In genomic region chr2:127324635-127325034, GRCh38 we compare ENCODE assay signal across 8 cellular contexts. TPM values are rescaled to one million over a fixed set of nuclear protein-coding genes. Genes with fewer than 3 reads are reported as not detected.
DNase-seq lines count a peak whose midpoint lies in the region; ATAC-seq and TF ChIP-seq lines count a peak whose summit lies in the region.

No MANE protein-coding gene starts in this region.

- H3K9me3 Mint-ChIP-seq in CD14-positive monocyte = peaks cover 0 to 3% (median 0%) of the 10 kb centered on the region in 7 donors
- peaks cover 9% of the 10 kb centered on the region for H3K9me3 Mint-ChIP-seq in activated naive CD4-positive, alpha-beta T cell treated with anti-CD3 and anti-CD28 coated beads for 36 hours

- no peak for TF ChIP-seq EP300 in SK-N-SH (IDR thresholded peaks at IDR 0.05; ENCODE audit: borderline replicate concordance in 1 of 2, low read depth in 1 of 2, low read length in 1 of 2)

- CTCF ChIA-PET in HCT116 (lab: Charles Lee) (interaction anchor here (1.3 to 1.9 kb wide), 3 partner anchors 127 to 155 kb away, joined by 4 to 11 read pairs (median 4); no protein-coding TSS in a partner anchor), SK-N-SH (lab: Yijun Ruan, JAX) (interaction anchor here (0.6 to 9.4 kb wide), 46 partner anchors 9 to 533 kb away, joined by 3 to 121 read pairs (median 5); partner anchors contain the start of genes BIN1, LIMS2 and MAP3K2)
- CTCF ChIA-PET in activated naive CD4-positive, alpha-beta T cell treated with anti-CD3 and anti-CD28 coated beads for 36 hours (lab: Charles Lee) = interaction anchor here (0.5 to 2.5 kb wide), 5 partner anchors 23 to 204 kb away, joined by 3 to 20 read pairs (median 4); no protein-coding TSS in a partner anchor

- DNase-seq in CD14-positive monocyte (ENCODE audit: low spot score) = no peak
- DNase-seq in HCT116 (ENCODE audit: low read depth, low spot score) = no peak
- peak; percentile 50 for DNase-seq in SK-N-SH
- DNase-seq in foreskin fibroblast = peak; percentile 22 to 75
- DNase-seq in spleen = no peak
- DNase-seq in stimulated activated naive CD4-positive, alpha-beta T cell treated with Interleukin-2 at 50 U/mL for 16 hours (lab: John Stamatoyannopoulos, UW) = no peak
- DNase-seq in sciatic nerve (ENCODE audit: low spot score) = no peak
- no peak for DNase-seq in activated naive CD4-positive, alpha-beta T cell treated with anti-CD3 and anti-CD28 coated beads for 36 hours

- H3K36me3 Mint-ChIP-seq in CD14-positive monocyte = peaks cover 72 to 81% of the 10 kb centered on the region in 2 donors
- H3K36me3 Mint-ChIP-seq in activated naive CD4-positive, alpha-beta T cell treated with anti-CD3 and anti-CD28 coated beads for 36 hours (ENCODE audit: low read depth) = peaks cover 34% of the 10 kb centered on the region

- BruUV-seq in HCT116 (replicated peaks; lab: Mats Ljungman, UMichigan) = no TSS peak

- H2AFZ ChIP-seq in HCT116 (ENCODE audit: low read depth, low read length, poor library complexity, severe bottlenecking) (no peak overlapping the region), SK-N-SH (ENCODE audit: low read depth) (no peak overlapping the region)

- H3K4me1 ChIP-seq in HCT116 (ENCODE audit: control insufficient read depth in 1 of 2, insufficient read depth in 2 of 2, low read length in 2 of 2) (no peaks in the 10 kb centered on the region), SK-N-SH (ENCODE audit: control insufficient read depth in 1 of 2, insufficient read depth in 2 of 2, low read depth in 1 of 2, low read length in 1 of 2) (no peaks in the 10 kb centered on the region; a peak in 1 of 4 replicates), spleen (no peaks in the 10 kb centered on the region)

- no peak overlapping the region for H3K27ac ChIP-seq in HCT116 (ENCODE audit: low read depth, low read length)
- no peak overlapping the region for H3K27ac ChIP-seq in SK-N-SH (ENCODE audit: low read depth in 2 of 2, low read length in 1 of 2)
- H3K27ac ChIP-seq in spleen = no peak overlapping the region

- H3K4me2 ChIP-seq in HCT116 (ENCODE audit: low read length) (no peak overlapping the region), SK-N-SH (no peak overlapping the region)

- ATAC-seq in HCT116 (peak; percentile 64), sciatic nerve (no peak)

- H3F3A ChIP-seq in SK-N-SH (replicated peaks; ENCODE audit: insufficient read depth) = peaks cover 14% of the 10 kb centered on the region

- no peak overlapping the region for H3K9ac ChIP-seq in HCT116 (ENCODE audit: low read length)
- H3K9ac ChIP-seq in SK-N-SH = no peak overlapping the region

- TF ChIP-seq CTCF in CD14-positive monocyte (IDR thresholded peaks at IDR 0.05) (peak; percentile 59), HCT116 (IDR thresholded peaks at IDR 0.05 in 2 of 3, conservative IDR thresholded peaks at IDR 0.05 in 1 of 3; ENCODE audit: borderline replicate concordance in 1 of 3, insufficient read depth in 1 of 3, low read depth in 2 of 3, low read length in 2 of 3) (peak; percentile 53 to 70 (median 58); a peak in 5 of 6 replicates), SK-N-SH (IDR thresholded peaks at IDR 0.05) (peak; percentile 81), foreskin fibroblast (IDR thresholded peaks at IDR 0.05; ENCODE audit: low read depth, low read length) (peak; percentile 57), spleen (IDR thresholded peaks at IDR 0.05 in 8 of 11, conservative IDR thresholded peaks at IDR 0.05 in 3 of 11) (peak in 8 of 11 experiments; percentile 32 to 62 (median 46))

- no peak overlapping the region for H3K4me3 ChIP-seq in HCT116 (replicated peaks in 1 of 2; ENCODE audit: low read depth in 1 of 2, low read length in 2 of 2)
- no peak overlapping the region; a peak in 1 of 4 replicates for H3K4me3 ChIP-seq in SK-N-SH (ENCODE audit: low read depth in 2 of 2, low read length in 1 of 2)
- no peak overlapping the region for H3K4me3 ChIP-seq in foreskin fibroblast (ENCODE audit: low read depth in 1 of 2, low read length in 2 of 2)
- H3K4me3 ChIP-seq in spleen = no peak overlapping the region

- H3K36me3 ChIP-seq in HCT116 (ENCODE audit: control insufficient read depth in 1 of 2, insufficient read depth in 2 of 2, low read length in 2 of 2) (peaks cover 6% of the 10 kb centered on the region in 2 experiments; a peak in 1 of 4 replicates), SK-N-SH (replicated peaks in 1 of 2; ENCODE audit: control insufficient read depth in 1 of 2, insufficient read depth in 2 of 2, low read length in 1 of 2) (peaks cover 64 to 75% of the 10 kb centered on the region in 2 experiments), spleen (peaks cover 0 to 100% (median 78%) of the 10 kb centered on the region in 6 donors)

- H3K4me3 Mint-ChIP-seq in CD14-positive monocyte = no peak overlapping the region
- no peak overlapping the region for H3K4me3 Mint-ChIP-seq in activated naive CD4-positive, alpha-beta T cell treated with anti-CD3 and anti-CD28 coated beads for 36 hours

- intact Hi-C loops in CD14-positive monocyte (cut with micrococcal nuclease) = loop anchor here in 1 of 2 donors (10.0 kb wide), 1 partner anchor 160 kb away; no protein-coding TSS in a partner anchor
- intact Hi-C loops in HCT116 (cut with micrococcal nuclease) = loop anchor here (1.0 to 10.0 kb wide), 3 partner anchors 126 to 320 kb away; partner anchors contain the start of gene GPR17
- intact Hi-C loops in spleen (cut with DNase I; ENCODE audit: low total_unique reads) = loop anchor here (10.0 kb wide), 1 partner anchor 150 kb away; no protein-coding TSS in a partner anchor
- intact Hi-C loops in sciatic nerve (cut with DNase I) = loop anchor here (10.0 kb wide), 1 partner anchor 160 kb away; no protein-coding TSS in a partner anchor
- intact Hi-C loops in activated naive CD4-positive, alpha-beta T cell treated with anti-CD3 and anti-CD28 coated beads for 36 hours (cut with micrococcal nuclease) = loop anchor here (1.0 to 10.0 kb wide), 2 partner anchors 155 to 320 kb away; partner anchors contain the start of gene GPR17

- H3K27me3 Mint-ChIP-seq in CD14-positive monocyte (ENCODE audit: low read depth in 3 of 3) = no peaks in the 10 kb centered on the region
- H3K27me3 Mint-ChIP-seq in activated naive CD4-positive, alpha-beta T cell treated with anti-CD3 and anti-CD28 coated beads for 36 hours (ENCODE audit: low read depth) = no peaks in the 10 kb centered on the region

- H3K9me3 ChIP-seq in HCT116 (ENCODE audit: control insufficient read depth in 1 of 2, insufficient read depth in 1 of 2, low read depth in 1 of 2, low read length in 2 of 2) (no peaks in the 10 kb centered on the region), SK-N-SH (no peaks in the 10 kb centered on the region), spleen (peaks cover 0 to 14% (median 10%) of the 10 kb centered on the region in 8 donors)

- no peak overlapping the region for H3K27ac Mint-ChIP-seq in CD14-positive monocyte
- no peak overlapping the region for H3K27ac Mint-ChIP-seq in activated naive CD4-positive, alpha-beta T cell treated with anti-CD3 and anti-CD28 coated beads for 36 hours

- H3K9me2 ChIP-seq in HCT116 (ENCODE audit: insufficient read depth) = no peaks in the 10 kb centered on the region
- H3K9me2 ChIP-seq in SK-N-SH = no peaks in the 10 kb centered on the region

- no peaks in the 10 kb centered on the region for H3K79me2 ChIP-seq in HCT116 (ENCODE audit: insufficient read depth, low read length)
- H3K79me2 ChIP-seq in SK-N-SH (ENCODE audit: insufficient read depth) = peaks cover 13% of the 10 kb centered on the region

- TF ChIP-seq RAD21 in HCT116 (IDR thresholded peaks at IDR 0.05; ENCODE audit: low read depth) (peak; percentile 65), SK-N-SH (IDR thresholded peaks at IDR 0.05; ENCODE audit: low read length) (peak; percentile 78)

- POLR2A ChIA-PET in HCT116 (lab: Charles Lee) (no interaction called here), SK-N-SH (lab: Yijun Ruan, JAX) (no interaction called here)

- no peaks in the 10 kb centered on the region for H3K27me3 ChIP-seq in HCT116 (ENCODE audit: insufficient read depth, low read length)
- no peaks in the 10 kb centered on the region for H3K27me3 ChIP-seq in SK-N-SH (ENCODE audit: insufficient read depth)
- H3K27me3 ChIP-seq in spleen (replicated peaks in 1 of 7) = no peaks in the 10 kb centered on the region

- TF ChIP-seq POLR2A in HCT116 (IDR thresholded peaks at IDR 0.05; ENCODE audit: borderline replicate concordance, extremely low read depth, insufficient read depth, insufficient read length) = no peak
- no peak for TF ChIP-seq POLR2A in spleen (IDR thresholded peaks at IDR 0.05)

- WGBS in SK-N-SH (ENCODE audit: low lambda C conversion rate) = 44% methylated on average over 3 of the region's 3 CpGs
- 72 to 76% (median 75%) methylated on average over 3 of the region's 3 CpGs for WGBS in spleen, 5 donors

- RAD21 ChIA-PET in HCT116 (lab: Charles Lee; ENCODE audit: low non-redundant PET in 1 of 2, low total read pairs in 2 of 2, uncharacterized antibody in 2 of 2, unreplicated experiment in 2 of 2) = interaction anchor here in 1 of 2 experiments (1.0 kb wide), 1 partner anchor 154 kb away, joined by 3 read pairs; no protein-coding TSS in a partner anchor

- H4K20me1 ChIP-seq in HCT116 (ENCODE audit: insufficient read depth) (no peaks in the 10 kb centered on the region), SK-N-SH (ENCODE audit: insufficient read depth) (no peaks in the 10 kb centered on the region)

- H3K4me1 Mint-ChIP-seq in CD14-positive monocyte = no peaks in the 10 kb centered on the region
- peaks cover 6% of the 10 kb centered on the region for H3K4me1 Mint-ChIP-seq in activated naive CD4-positive, alpha-beta T cell treated with anti-CD3 and anti-CD28 coated beads for 36 hours (ENCODE audit: low read depth)

TF ChIP-seq in HCT116, 20 proteins besides CTCF, POLR2A, EP300 and RAD21 (continues in another document):
- 0 out of 2 replicates have a peak, but pooled peaks have one; percentile 10 for TF ChIP-seq CEBPB (IDR thresholded peaks at IDR 0.05; ENCODE audit: low read depth)

TF ChIP-seq in SK-N-SH, 30 proteins besides CTCF, POLR2A, EP300 and RAD21 (continues in another document):
- peak; percentile 70 for TF ChIP-seq SMC3 (IDR thresholded peaks at IDR 0.05; ENCODE audit: low read depth, low read length)

RNA-seq across cellular contexts. Expression of gene ERCC3, which starts 30.7 kb away (rescaled TPM):
- polyA plus RNA-seq in CD14-positive monocyte (10 to 100 TPM; 13.2 to 16.9 TPM), SK-N-SH (2012; rRNA removed) (84.8 and 101 TPM in 2 replicates), spleen (10 to 100 TPM; 23.5 to 31.7 (median 28.6) TPM)
- total RNA-seq in HCT116 (2021; ENCODE audit: unreplicated experiment) (52.7 TPM), spleen (10 to 100 TPM; 46.4 to 65.1 (median 56.3) TPM), sciatic nerve (42.6 TPM)
- polyA plus RNA-seq in HCT116 (2012) = 35.5 and 43.3 TPM in 2 replicates
- 56.6 and 61.8 TPM in 2 replicates for polyA plus RNA-seq in SK-N-SH (2012; cell fraction: cytosol; rRNA removed)
- polyA plus RNA-seq in SK-N-SH (2012; cell fraction: nucleus; rRNA removed) = 320 and 338 TPM in 2 replicates
- 10 to 100 TPM; 37.0 to 41.1 TPM for total RNA-seq in activated naive CD4-positive, alpha-beta T cell treated with anti-CD3 and anti-CD28 coated beads for 36 hours

Comparison
In these comparisons a context has a peak if more than half of its experiments do, and no peak if none do; other contexts are left out.
1. DNase-seq: peak in SK-N-SH (single experiment) and foreskin fibroblast (2 of 2); none in CD14-positive monocyte (single experiment), HCT116 (single experiment), spleen (single experiment), stimulated activated naive CD4-positive, alpha-beta T cell treated with Interleukin-2 at 50 U/mL for 16 hours (single experiment), sciatic nerve (single experiment) and activated naive CD4-positive, alpha-beta T cell treated with anti-CD3 and anti-CD28 coated beads for 36 hours (single experiment).
2. Peak in every context shown above with its lines, with median percentiles within 50 percentile points of each other: CTCF ChIP-seq.